Comparison of ENCODE assay signal across 10 cellular contexts in the genomic region with DNA sequence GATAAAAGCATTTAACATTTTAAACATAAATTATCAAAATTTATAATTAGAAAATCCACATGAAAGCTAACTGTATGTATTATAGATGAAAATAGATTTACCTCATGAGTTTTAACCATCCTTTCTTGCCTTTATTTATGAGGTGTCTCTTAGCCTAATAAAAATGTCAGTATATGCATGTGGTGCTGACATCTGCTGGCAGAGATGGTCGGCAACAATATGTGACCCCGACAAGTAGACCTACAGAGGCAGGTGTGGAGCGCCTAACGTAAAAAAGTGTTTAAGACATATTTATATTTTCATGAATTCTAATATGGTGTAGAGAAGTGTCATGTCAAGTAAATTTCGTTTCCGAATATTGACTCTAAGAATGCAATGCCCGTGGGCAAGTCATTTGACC.
A peak's percentile ranks its signal among the peaks of the same experiment; 100 is the strongest.
DNase-seq lines count a peak whose midpoint lies in the region; ATAC-seq and TF ChIP-seq lines count a peak whose summit lies in the region.
"Had no signal": no experiment of that assay in that cellular context is flagged by ENCODE, and none has a peak within 500 bp of the region (broad histone marks: within the 10 kb centered on the region; RNA-seq: fewer than 3 reads in every experiment).

No MANE protein-coding gene starts in this region.

- H3K9me3 ChIP-seq in BE2C, result no peaks in the 10 kb centered on the region
- no peaks in the 10 kb centered on the region for H3K9me3 ChIP-seq in gastrocnemius medialis

- H3K27me3 Mint-ChIP-seq in GM23338 (ENCODE audit: insufficient read depth, low read depth, poor library complexity), result no peaks in the 10 kb centered on the region

- H3K79me2 ChIP-seq in GM23338 (replicated peaks; ENCODE audit: insufficient read depth), result no peaks in the 10 kb centered on the region

- TF ChIP-seq POLR2A in gastrocnemius medialis (IDR thresholded peaks at IDR 0.05), result no peak

- H3K36me3 Mint-ChIP-seq in GM23338 (ENCODE audit: low read depth), result no peaks in the 10 kb centered on the region

- H3K36me3 ChIP-seq in BE2C (no peaks in the 10 kb centered on the region), GM23338 (ENCODE audit: insufficient read depth) (no peaks in the 10 kb centered on the region), gastrocnemius medialis (no peaks in the 10 kb centered on the region)

- H3K4me1 Mint-ChIP-seq in GM23338, result no peaks in the 10 kb centered on the region

- TF ChIP-seq CTCF in BE2C (IDR thresholded peaks at IDR 0.05; ENCODE audit: low read depth, low read length), result peak; percentile 57
- peak; percentile 76 to 79 for TF ChIP-seq CTCF in GM23338 (conservative IDR thresholded peaks at IDR 0.05; ENCODE audit: low read depth in 2 of 2)
- TF ChIP-seq CTCF in gastrocnemius medialis (IDR thresholded peaks at IDR 0.05 in 4 of 5, conservative IDR thresholded peaks at IDR 0.05 in 1 of 5), result no peak

- no peaks in the 10 kb centered on the region for H3K9me3 Mint-ChIP-seq in GM23338
- H3K9me3 Mint-ChIP-seq: activated T-helper 2 cell treated with anti-CD3 and anti-CD28 coated beads, Interferon-gamma antibody, Interleukin-2, Interleukin-4, amounts not matched to agents 10 μg/mL and 5 μg/mL and 100 μg/mL, durations not matched to agents 14 hours and 24 hours and 36 hours had no signal

- H3K27ac Mint-ChIP-seq in GM23338, result no peak overlapping the region
- H3K27ac Mint-ChIP-seq: activated T-helper 2 cell treated with anti-CD3 and anti-CD28 coated beads, Interferon-gamma antibody, Interleukin-2, Interleukin-4, amounts not matched to agents 10 μg/mL and 5 μg/mL and 100 μg/mL, durations not matched to agents 14 hours and 24 hours and 36 hours had no signal

- no peaks in the 10 kb centered on the region for H3K4me1 ChIP-seq in BE2C
- no peaks in the 10 kb centered on the region for H3K4me1 ChIP-seq in GM23338 (ENCODE audit: insufficient read depth)
- H3K4me1 ChIP-seq in gastrocnemius medialis, result no peaks in the 10 kb centered on the region

- ATAC-seq in GM23338 (peak; percentile 83), GM19328 (IDR thresholded peaks at IDR 0.05; ENCODE audit: unreplicated experiment) (no peak), HG03469 (IDR thresholded peaks at IDR 0.05; ENCODE audit: unreplicated experiment) (no peak), gastrocnemius medialis (no peak)

- H4K20me1 ChIP-seq in GM23338 (replicated peaks; ENCODE audit: insufficient read depth), result no peaks in the 10 kb centered on the region

- H3K27ac ChIP-seq in GM23338 (ENCODE audit: low read depth), result no peak overlapping the region
- no peak overlapping the region for H3K27ac ChIP-seq in gastrocnemius medialis

- H2AFZ ChIP-seq in GM23338, result no peak overlapping the region

- no peak overlapping the region for H3K4me3 Mint-ChIP-seq in GM23338

- H3K4me2 ChIP-seq in GM23338, result no peak overlapping the region

- in situ Hi-C loops in gastrocnemius medialis (cut with MboI; ENCODE audit: low sequenced_read_pairs in 4 of 4), result no loop called here

- H3K9me2 ChIP-seq in GM23338 (ENCODE audit: insufficient read depth), result no peaks in the 10 kb centered on the region

- H3K27me3 ChIP-seq in BE2C (no peaks in the 10 kb centered on the region; the same call in 1 of the 2 replicates), GM23338 (ENCODE audit: insufficient read depth) (no peaks in the 10 kb centered on the region), gastrocnemius medialis (no peaks in the 10 kb centered on the region)

- DNase-seq in BE2C (peak; percentile 16), GM23338 (ENCODE audit: low spot score) (peak; percentile 67), NCI-H69 (lab: John Stamatoyannopoulos, UW) (peak; percentile 38), glomerular visceral epithelial cell (ENCODE audit: extremely low spot score) (peak; percentile 31), T1000 (lab: John Stamatoyannopoulos, UW) (no peak), gastrocnemius medialis (no peak)
- DNase-seq: NCI-H1436 treated with DMSO at 0.1 percent for 48 hours had no signal

- intact Hi-C loops in gastrocnemius medialis (cut with DNase I; ENCODE audit: low total_unique reads), result no loop called here

- no peaks in the 10 kb centered on the region for H3F3A ChIP-seq in GM23338 (replicated peaks; ENCODE audit: low read depth)

- no peak overlapping the region for H3K4me3 ChIP-seq in BE2C (ENCODE audit: low read depth, low read length)
- H3K4me3 ChIP-seq in GM23338, result no peak overlapping the region
- no peak overlapping the region for H3K4me3 ChIP-seq in gastrocnemius medialis

TF ChIP-seq in GM23338, 12 proteins besides CTCF, POLR2A, EP300 and RAD21 (continues in another document):
- TF ChIP-seq ZNF331 (CRISPR knock-in tag; IDR thresholded peaks at IDR 0.05; ENCODE audit: low read depth) (no peak), ZNF114 (CRISPR knock-in tag; IDR thresholded peaks at IDR 0.05) (no peak), JUNB (IDR thresholded peaks at IDR 0.05; ENCODE audit: unreplicated experiment) (no peak), STAT1 (IDR thresholded peaks at IDR 0.05; ENCODE audit: unreplicated experiment) (no peak), POLR2AphosphoS5 (IDR thresholded peaks at IDR 0.05; ENCODE audit: low read depth) (no peak), NANOG (IDR thresholded peaks at IDR 0.05; ENCODE audit: borderline replicate concordance) (no peak), EZH2 (IDR thresholded peaks at IDR 0.05; ENCODE audit: low read depth, unreplicated experiment) (no peak), EZH2phosphoT487 (IDR thresholded peaks at IDR 0.05; ENCODE audit: unreplicated experiment) (no peak)
- TF ChIP-seq, protein P1, sequence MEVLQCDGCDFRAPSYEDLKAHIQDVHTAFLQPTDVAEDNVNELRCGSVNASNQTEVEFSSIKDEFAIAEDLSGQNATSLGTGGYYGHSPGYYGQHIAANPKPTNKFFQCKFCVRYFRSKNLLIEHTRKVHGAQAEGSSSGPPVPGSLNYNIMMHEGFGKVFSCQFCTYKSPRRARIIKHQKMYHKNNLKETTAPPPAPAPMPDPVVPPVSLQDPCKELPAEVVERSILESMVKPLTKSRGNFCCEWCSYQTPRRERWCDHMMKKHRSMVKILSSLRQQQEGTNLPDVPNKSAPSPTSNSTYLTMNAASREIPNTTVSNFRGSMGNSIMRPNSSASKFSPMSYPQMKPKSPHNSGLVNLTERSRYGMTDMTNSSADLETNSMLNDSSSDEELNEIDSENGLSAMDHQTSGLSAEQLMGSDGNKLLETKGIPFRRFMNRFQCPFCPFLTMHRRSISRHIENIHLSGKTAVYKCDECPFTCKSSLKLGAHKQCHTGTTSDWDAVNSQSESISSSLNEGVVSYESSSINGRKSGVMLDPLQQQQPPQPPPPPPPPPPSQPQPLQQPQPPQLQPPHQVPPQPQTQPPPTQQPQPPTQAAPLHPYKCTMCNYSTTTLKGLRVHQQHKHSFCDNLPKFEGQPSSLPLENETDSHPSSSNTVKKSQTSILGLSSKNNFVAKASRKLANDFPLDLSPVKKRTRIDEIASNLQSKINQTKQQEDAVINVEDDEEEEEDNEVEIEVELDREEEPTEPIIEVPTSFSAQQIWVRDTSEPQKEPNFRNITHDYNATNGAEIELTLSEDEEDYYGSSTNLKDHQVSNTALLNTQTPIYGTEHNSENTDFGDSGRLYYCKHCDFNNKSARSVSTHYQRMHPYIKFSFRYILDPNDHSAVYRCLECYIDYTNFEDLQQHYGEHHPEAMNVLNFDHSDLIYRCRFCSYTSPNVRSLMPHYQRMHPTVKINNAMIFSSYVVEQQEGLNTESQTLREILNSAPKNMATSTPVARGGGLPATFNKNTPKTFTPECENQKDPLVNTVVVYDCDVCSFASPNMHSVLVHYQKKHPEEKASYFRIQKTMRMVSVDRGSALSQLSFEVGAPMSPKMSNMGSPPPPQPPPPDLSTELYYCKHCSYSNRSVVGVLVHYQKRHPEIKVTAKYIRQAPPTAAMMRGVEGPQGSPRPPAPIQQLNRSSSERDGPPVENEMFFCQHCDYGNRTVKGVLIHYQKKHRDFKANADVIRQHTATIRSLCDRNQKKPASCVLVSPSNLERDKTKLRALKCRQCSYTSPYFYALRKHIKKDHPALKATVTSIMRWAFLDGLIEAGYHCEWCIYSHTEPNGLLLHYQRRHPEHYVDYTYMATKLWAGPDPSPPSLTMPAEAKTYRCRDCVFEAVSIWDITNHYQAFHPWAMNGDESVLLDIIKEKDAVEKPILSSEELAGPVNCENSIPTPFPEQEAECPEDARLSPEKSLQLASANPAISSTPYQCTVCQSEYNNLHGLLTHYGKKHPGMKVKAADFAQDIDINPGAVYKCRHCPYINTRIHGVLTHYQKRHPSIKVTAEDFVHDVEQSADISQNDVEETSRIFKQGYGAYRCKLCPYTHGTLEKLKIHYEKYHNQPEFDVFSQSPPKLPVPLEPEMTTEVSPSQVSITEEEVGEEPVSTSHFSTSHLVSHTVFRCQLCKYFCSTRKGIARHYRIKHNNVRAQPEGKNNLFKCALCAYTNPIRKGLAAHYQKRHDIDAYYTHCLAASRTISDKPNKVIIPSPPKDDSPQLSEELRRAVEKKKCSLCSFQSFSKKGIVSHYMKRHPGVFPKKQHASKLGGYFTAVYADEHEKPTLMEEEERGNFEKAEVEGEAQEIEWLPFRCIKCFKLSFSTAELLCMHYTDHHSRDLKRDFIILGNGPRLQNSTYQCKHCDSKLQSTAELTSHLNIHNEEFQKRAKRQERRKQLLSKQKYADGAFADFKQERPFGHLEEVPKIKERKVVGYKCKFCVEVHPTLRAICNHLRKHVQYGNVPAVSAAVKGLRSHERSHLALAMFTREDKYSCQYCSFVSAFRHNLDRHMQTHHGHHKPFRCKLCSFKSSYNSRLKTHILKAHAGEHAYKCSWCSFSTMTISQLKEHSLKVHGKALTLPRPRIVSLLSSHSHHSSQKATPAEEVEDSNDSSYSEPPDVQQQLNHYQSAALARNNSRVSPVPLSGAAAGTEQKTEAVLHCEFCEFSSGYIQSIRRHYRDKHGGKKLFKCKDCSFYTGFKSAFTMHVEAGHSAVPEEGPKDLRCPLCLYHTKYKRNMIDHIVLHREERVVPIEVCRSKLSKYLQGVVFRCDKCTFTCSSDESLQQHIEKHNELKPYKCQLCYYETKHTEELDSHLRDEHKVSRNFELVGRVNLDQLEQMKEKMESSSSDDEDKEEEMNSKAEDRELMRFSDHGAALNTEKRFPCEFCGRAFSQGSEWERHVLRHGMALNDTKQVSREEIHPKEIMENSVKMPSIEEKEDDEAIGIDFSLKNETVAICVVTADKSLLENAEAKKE (CRISPR knock-in tag; IDR thresholded peaks at IDR 0.05), result no peak
- TF ChIP-seq, protein P2, sequence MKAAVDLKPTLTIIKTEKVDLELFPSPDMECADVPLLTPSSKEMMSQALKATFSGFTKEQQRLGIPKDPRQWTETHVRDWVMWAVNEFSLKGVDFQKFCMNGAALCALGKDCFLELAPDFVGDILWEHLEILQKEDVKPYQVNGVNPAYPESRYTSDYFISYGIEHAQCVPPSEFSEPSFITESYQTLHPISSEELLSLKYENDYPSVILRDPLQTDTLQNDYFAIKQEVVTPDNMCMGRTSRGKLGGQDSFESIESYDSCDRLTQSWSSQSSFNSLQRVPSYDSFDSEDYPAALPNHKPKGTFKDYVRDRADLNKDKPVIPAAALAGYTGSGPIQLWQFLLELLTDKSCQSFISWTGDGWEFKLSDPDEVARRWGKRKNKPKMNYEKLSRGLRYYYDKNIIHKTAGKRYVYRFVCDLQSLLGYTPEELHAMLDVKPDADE (IDR thresholded peaks at IDR 0.05), result no peak

Comparison
In these comparisons a context has a peak if more than half of its experiments do, and no peak if none do; other contexts are left out.
1. DNase-seq: peak in BE2C (single experiment), GM23338 (single experiment), NCI-H69 (single experiment) and glomerular visceral epithelial cell (single experiment); none in T1000 (single experiment) and gastrocnemius medialis (0 of 2).
2. CTCF ChIP-seq: peak in BE2C (single experiment) and GM23338 (2 of 2); none in gastrocnemius medialis (0 of 5).